14 cellular contexts compared by ENCODE assay signal in the genomic region with DNA sequence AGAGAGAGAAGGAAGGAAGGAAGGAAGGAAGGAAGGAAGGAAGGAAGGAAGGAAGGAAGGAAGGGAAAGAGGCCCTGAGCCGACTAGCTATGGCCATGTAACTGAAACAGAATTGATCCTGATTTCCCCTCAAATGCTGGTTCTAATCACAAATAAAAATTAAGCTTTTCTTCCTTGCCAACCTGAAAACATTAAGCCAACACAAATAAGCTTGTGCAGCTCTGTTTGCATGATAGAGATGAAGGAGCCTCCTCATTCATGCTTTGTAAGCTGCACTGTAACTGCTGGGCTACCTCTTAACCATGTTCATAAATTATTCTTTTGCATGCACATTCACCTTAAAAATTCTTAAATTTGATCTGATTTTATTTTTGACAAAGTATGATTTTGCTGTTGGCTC. TPM values are rescaled to one million over a fixed set of nuclear protein-coding genes. Genes with fewer than 3 reads are reported as not detected.
A peak's percentile ranks its signal among the peaks of the same experiment; 100 is the strongest.
DNase-seq lines count a peak whose midpoint lies in the region; ATAC-seq and TF ChIP-seq lines count a peak whose summit lies in the region.
"Had no signal": no experiment of that assay in that cellular context is flagged by ENCODE, and none has a peak within 500 bp of the region (broad histone marks: within the 10 kb centered on the region; RNA-seq: fewer than 3 reads in every experiment).

No MANE protein-coding gene starts in this region.

- peak overlapping the region; percentile 16 for H3K4me2 ChIP-seq in BLaER1

- ATAC-seq in esophagus mucosa = no peak
- ATAC-seq: CD8-positive, alpha-beta T cell; HepG2 had no signal

- H3K27ac ChIP-seq in BLaER1 (no peak overlapping the region), HEK293 (ENCODE audit: extremely low read depth, low read depth, low read length) (no peak overlapping the region), SK-N-MC (peak overlapping the region; percentile 90)

- H3K4me1 ChIP-seq in BLaER1 (peaks cover 16% of the 10 kb centered on the region), HEK293 (ENCODE audit: control insufficient read depth, insufficient read depth, low read length) (no peaks in the 10 kb centered on the region)

- H3K4me3 ChIP-seq in BLaER1 (no peak overlapping the region), HEK293 (ENCODE audit: low read depth, low read length) (no peak overlapping the region), SK-N-MC (peak overlapping the region; percentile 20), H7 (ENCODE audit: insufficient read depth, low read depth, low read length) (no peak overlapping the region)

- H3K27me3 ChIP-seq in BLaER1 (no peaks in the 10 kb centered on the region), H7 (ENCODE audit: control insufficient read depth, insufficient read depth, low read length) (no peaks in the 10 kb centered on the region; the same call in none of the 2 replicates)

- H3K36me3 ChIP-seq in BLaER1 (no peaks in the 10 kb centered on the region), HEK293 (ENCODE audit: control insufficient read depth in 2 of 2, insufficient read depth in 1 of 2, low read length in 2 of 2) (no peaks in the 10 kb centered on the region), SK-N-MC (ENCODE audit: insufficient read depth, low read length) (no peaks in the 10 kb centered on the region), H7 (replicated peaks; ENCODE audit: control insufficient read depth, insufficient read depth, low read length) (no peaks in the 10 kb centered on the region)

- no peak for TF ChIP-seq CTCF in HEK293 (tag by site-specific recombination; IDR thresholded peaks at IDR 0.05)

- H3K9me3 ChIP-seq in BLaER1 (no peaks in the 10 kb centered on the region; the same call in 1 of the 2 replicates), HEK293 (ENCODE audit: control insufficient read depth, insufficient read depth, low read depth, low read length) (no peaks in the 10 kb centered on the region), SK-N-MC (ENCODE audit: low read depth, low read length) (no peaks in the 10 kb centered on the region)

- POLR2A ChIA-PET in HEK293 (lab: Yijun Ruan, JAX) = no interaction called here

- no peak overlapping the region for H3K9ac ChIP-seq in BLaER1
- peak overlapping the region; percentile 24 for H3K9ac ChIP-seq in SK-N-MC (ENCODE audit: insufficient read length)

- CTCF ChIA-PET in HEK293 (lab: Yijun Ruan, JAX) = interaction anchor here (1.0 to 1.1 kb wide), 2 partner anchors 339 to 376 kb away, joined by 4 read pairs; no protein-coding TSS in a partner anchor

- DNase-seq in SK-N-MC (ENCODE audit: low read depth, low spot score) (peak; percentile 68), NCI-H187 (lab: John Stamatoyannopoulos, UW) (no peak), H7 (no peak)
- DNase-seq: AML-193; Calu3; CD8-positive, alpha-beta T cell; DMS79 treated with DMSO at 0.1 percent for 48 hours; GF-D8; GOT3; H9 had no signal

- H4K20me1 ChIP-seq in BLaER1 = no peaks in the 10 kb centered on the region

TF ChIP-seq in HEK293, 187 proteins besides CTCF, POLR2A, EP300 and RAD21:
- no peak for TF ChIP-seq ZNF664 (tag by site-specific recombination; IDR thresholded peaks at IDR 0.05)
- TF ChIP-seq ZNF366 (tag by site-specific recombination; conservative IDR thresholded peaks at IDR 0.05) = peak; percentile 66
- TF ChIP-seq, protein P1, sequence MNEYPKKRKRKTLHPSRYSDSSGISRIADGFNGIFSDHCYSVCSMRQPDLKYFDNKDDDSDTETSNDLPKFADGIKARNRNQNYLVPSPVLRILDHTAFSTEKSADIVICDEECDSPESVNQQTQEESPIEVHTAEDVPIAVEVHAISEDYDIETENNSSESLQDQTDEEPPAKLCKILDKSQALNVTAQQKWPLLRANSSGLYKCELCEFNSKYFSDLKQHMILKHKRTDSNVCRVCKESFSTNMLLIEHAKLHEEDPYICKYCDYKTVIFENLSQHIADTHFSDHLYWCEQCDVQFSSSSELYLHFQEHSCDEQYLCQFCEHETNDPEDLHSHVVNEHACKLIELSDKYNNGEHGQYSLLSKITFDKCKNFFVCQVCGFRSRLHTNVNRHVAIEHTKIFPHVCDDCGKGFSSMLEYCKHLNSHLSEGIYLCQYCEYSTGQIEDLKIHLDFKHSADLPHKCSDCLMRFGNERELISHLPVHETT (tag by site-specific recombination; IDR thresholded peaks at IDR 0.05) = no peak
- TF ChIP-seq, protein P2, sequence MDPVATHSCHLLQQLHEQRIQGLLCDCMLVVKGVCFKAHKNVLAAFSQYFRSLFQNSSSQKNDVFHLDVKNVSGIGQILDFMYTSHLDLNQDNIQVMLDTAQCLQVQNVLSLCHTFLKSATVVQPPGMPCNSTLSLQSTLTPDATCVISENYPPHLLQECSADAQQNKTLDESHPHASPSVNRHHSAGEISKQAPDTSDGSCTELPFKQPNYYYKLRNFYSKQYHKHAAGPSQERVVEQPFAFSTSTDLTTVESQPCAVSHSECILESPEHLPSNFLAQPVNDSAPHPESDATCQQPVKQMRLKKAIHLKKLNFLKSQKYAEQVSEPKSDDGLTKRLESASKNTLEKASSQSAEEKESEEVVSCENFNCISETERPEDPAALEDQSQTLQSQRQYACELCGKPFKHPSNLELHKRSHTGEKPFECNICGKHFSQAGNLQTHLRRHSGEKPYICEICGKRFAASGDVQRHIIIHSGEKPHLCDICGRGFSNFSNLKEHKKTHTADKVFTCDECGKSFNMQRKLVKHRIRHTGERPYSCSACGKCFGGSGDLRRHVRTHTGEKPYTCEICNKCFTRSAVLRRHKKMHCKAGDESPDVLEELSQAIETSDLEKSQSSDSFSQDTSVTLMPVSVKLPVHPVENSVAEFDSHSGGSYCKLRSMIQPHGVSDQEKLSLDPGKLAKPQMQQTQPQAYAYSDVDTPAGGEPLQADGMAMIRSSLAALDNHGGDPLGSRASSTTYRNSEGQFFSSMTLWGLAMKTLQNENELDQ (tag by site-specific recombination; IDR thresholded peaks at IDR 0.05; ENCODE audit: low read depth) = no peak

RNA-seq across cellular contexts. Expression of a gene that starts 27.7 kb away (rescaled TPM):
- total RNA-seq in esophagus mucosa = not detected
- not detected in 2 replicates for total RNA-seq in H7 (2014; rRNA removed; shearing (Covaris generic))
- total RNA-seq: Calu3; CD8-positive, alpha-beta T cell; H9; HepG2 had no signal

RNA-seq across cellular contexts. Expression of a gene that starts 41.8 kb away (rescaled TPM):
- 8.1 TPM for total RNA-seq in esophagus mucosa
- total RNA-seq in H7 (2014; rRNA removed; shearing (Covaris generic)) = 0.03 and 0.07 TPM in 2 replicates
